Comparison of ENCODE assay signal across 7 cellular contexts in the genomic region with DNA sequence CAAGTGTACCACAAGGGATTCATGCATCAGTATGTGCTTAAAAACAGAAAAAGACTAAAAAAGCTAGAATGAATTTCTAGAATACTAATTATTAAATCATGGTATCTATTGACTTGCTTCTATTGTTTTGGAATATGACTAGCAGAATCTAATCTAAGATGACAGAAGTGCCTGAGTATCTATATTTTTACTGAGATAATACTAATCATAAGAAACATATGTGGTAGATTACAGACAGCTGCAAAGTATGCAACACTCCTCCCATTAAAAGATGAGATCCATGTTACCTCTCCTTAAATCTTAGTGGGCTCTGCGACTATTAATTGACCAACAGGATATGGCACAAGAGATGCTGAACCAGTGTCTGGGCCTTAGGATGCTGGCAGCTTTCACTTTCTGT.
"Had no signal": no experiment of that assay in that cellular context is flagged by ENCODE, and none has a peak within 500 bp of the region (broad histone marks: within the 10 kb centered on the region; RNA-seq: fewer than 3 reads in every experiment).

No MANE protein-coding gene starts in this region.

- ATAC-seq: HepG2 had no signal

- DNase-seq: IMR-90, KBM-7, KG1 had no signal

- H3K9ac ChIP-seq: KMS-11 had no signal

- FAIRE-seq: HepG2, HTR-8/SVneo had no signal

- H3K4me2 ChIP-seq: KMS-11 had no signal

- H3K27ac ChIP-seq: HL-60, KMS-11 had no signal
